Comparison of ENCODE assay signal across 2 cellular contexts in genomic region chr9:134218230-134218629, GRCh38.
TF ChIP-seq lines count a peak whose summit lies in the region.

No MANE protein-coding gene starts in this region.

TF ChIP-seq in SK-N-SH, 30 proteins besides CTCF, POLR2A, EP300 and RAD21 (continued from another document):
- TF ChIP-seq PBX3 (IDR thresholded peaks at IDR 0.05) (no peak), YY1 (IDR thresholded peaks at IDR 0.05; ENCODE audit: low read depth) (no peak), GATA2 (CRISPR knock-in tag; IDR thresholded peaks at IDR 0.05) (no peak), RXRA (IDR thresholded peaks at IDR 0.05; ENCODE audit: borderline replicate concordance, low read depth) (no peak), RFX5 (IDR thresholded peaks at IDR 0.05; ENCODE audit: low read length) (no peak), RCOR1 (IDR thresholded peaks at IDR 0.05; ENCODE audit: low read length) (no peak), REST (IDR thresholded peaks at IDR 0.05; ENCODE audit: low read depth, low read length) (no peak), SMC3 (IDR thresholded peaks at IDR 0.05; ENCODE audit: low read depth, low read length) (no peak), MAX (IDR thresholded peaks at IDR 0.05; ENCODE audit: low read depth) (no peak)

TF ChIP-seq in SK-N-SH treated with all-trans-retinoic acid at 6 μM for 48 hours, 23 proteins besides CTCF, POLR2A, EP300 and RAD21 (continued from another document):
- no peak for TF ChIP-seq POU6F1 (CRISPR knock-in tag; IDR thresholded peaks at IDR 0.05; ENCODE audit: borderline replicate concordance, low read depth)
- no peak for TF ChIP-seq RARB (CRISPR knock-in tag; IDR thresholded peaks at IDR 0.05)
- no peak for TF ChIP-seq SNAI2 (CRISPR knock-in tag; IDR thresholded peaks at IDR 0.05)
- TF ChIP-seq BACH2 (CRISPR knock-in tag; IDR thresholded peaks at IDR 0.05; ENCODE audit: borderline replicate concordance) = no peak
- no peak for TF ChIP-seq TSHZ2 (CRISPR knock-in tag; IDR thresholded peaks at IDR 0.05)
- TF ChIP-seq ESRRG (CRISPR knock-in tag; IDR thresholded peaks at IDR 0.05) = no peak
TF ChIP-seq in SK-N-SH treated with all-trans-retinoic acid at 6 μM for 48 hours: peak in this region for 0.
